1 cellular context compared by ENCODE assay signal in the genomic region with DNA sequence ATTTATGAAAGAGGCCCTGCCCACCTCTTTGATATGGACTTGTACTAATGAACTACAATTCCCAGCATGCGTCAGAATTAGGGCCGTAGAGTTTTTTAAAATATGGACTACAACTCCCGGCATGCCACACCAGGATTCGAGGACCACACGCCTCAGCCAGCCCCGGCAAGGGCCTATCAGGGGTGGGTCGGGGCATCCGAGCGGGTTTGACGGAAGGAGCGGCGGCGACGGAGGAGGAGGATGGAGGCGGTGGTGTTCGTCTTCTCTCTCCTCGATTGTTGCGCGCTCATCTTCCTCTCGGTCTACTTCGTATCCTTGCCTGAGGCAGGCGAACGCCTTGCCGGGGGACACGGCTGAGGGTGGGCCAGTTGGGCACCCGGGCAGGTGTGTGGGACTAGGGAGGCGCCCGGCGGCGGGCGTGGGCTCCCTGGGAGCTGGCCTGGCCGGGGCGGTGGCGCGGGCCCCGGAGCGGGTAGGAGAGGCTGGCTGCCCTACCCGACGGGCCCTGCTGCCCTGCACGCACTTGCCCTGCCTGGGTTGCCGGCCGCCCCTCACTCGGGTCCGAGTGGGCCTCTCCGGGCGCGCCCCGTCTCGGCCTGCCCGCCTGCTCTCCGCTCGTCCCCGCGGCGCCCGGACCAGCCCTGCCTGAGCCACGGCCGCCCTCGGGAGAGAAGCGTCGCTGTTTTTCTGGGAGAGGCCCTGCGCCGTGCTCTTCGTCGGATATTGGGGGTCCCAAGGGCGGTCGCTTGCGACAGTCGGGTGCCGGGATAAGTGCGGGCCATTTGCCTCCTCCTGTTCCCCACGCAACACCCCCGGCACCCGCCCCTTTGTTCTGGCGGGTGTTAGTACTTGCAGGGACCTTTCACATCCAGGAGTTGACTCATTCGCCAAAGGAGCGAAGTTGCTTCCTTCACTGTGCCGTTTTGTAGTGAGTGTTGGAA.
TF ChIP-seq lines count a peak whose summit lies in the region.

A gene (plus strand): TSS at position 195 of the 941 bp plus-strand sequence. CDS start 46 bp downstream, at position 241.

TF ChIP-seq in HepG2, 621 proteins besides CTCF, POLR2A, EP300 and RAD21 (continued from another document and continues in another):
- TF ChIP-seq, protein P1, sequence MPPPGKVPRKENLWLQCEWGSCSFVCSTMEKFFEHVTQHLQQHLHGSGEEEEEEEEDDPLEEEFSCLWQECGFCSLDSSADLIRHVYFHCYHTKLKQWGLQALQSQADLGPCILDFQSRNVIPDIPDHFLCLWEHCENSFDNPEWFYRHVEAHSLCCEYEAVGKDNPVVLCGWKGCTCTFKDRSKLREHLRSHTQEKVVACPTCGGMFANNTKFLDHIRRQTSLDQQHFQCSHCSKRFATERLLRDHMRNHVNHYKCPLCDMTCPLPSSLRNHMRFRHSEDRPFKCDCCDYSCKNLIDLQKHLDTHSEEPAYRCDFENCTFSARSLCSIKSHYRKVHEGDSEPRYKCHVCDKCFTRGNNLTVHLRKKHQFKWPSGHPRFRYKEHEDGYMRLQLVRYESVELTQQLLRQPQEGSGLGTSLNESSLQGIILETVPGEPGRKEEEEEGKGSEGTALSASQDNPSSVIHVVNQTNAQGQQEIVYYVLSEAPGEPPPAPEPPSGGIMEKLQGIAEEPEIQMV (CRISPR knock-in tag; IDR thresholded peaks at IDR 0.05; ENCODE audit: low read depth): peak; percentile 50; the same call in 1 of the 2 replicates
- TF ChIP-seq RELA (CRISPR knock-in tag; IDR thresholded peaks at IDR 0.05) (no peak), KLF9 (CRISPR knock-in tag; IDR thresholded peaks at IDR 0.05; ENCODE audit: low read depth) (no peak), NPAS2 (CRISPR knock-in tag; IDR thresholded peaks at IDR 0.05; ENCODE audit: borderline replicate concordance) (no peak), ZBTB21 (CRISPR knock-in tag; IDR thresholded peaks at IDR 0.05) (no peak), SALL2 (CRISPR knock-in tag; IDR thresholded peaks at IDR 0.05) (peak; percentile 65; the same call in 1 of the 2 replicates), ZNF274 (CRISPR knock-in tag; IDR thresholded peaks at IDR 0.05) (peak; percentile 41; the same call in 1 of the 2 replicates), ZNF143 (CRISPR knock-in tag; IDR thresholded peaks at IDR 0.05) (peak; percentile 96), HOXA5 (CRISPR knock-in tag; IDR thresholded peaks at IDR 0.05) (no peak; the same call in 1 of the 2 replicates), ZNF746 (CRISPR knock-in tag; IDR thresholded peaks at IDR 0.05) (peak; percentile 67; the same call in 1 of the 2 replicates), RBM22 (optimal IDR thresholded peaks at IDR 0.05; ENCODE audit: low read length) (no peak), ZNF20 (CRISPR knock-in tag; IDR thresholded peaks at IDR 0.05) (no peak), U2AF2 (IDR thresholded peaks at IDR 0.05; ENCODE audit: low read depth, low read length) (no peak), ZFAT (CRISPR knock-in tag; conservative IDR thresholded peaks at IDR 0.05) (no peak), ZNF768 (CRISPR knock-in tag; IDR thresholded peaks at IDR 0.05) (0 out of 2 replicates have a peak, but pooled peaks have one; percentile 43), AKAP8 (CRISPR knock-in tag; IDR thresholded peaks at IDR 0.05) (no peak), KDM3A (CRISPR knock-in tag; IDR thresholded peaks at IDR 0.05; ENCODE audit: low read depth) (no peak), ZNF563 (CRISPR knock-in tag; IDR thresholded peaks at IDR 0.05) (peak; percentile 48), ZNF674 (CRISPR knock-in tag; IDR thresholded peaks at IDR 0.05; ENCODE audit: low read depth) (no peak), PRPF4 (IDR thresholded peaks at IDR 0.05; ENCODE audit: low read depth, low read length, poor library complexity, severe bottlenecking) (no peak), KDM5A (IDR thresholded peaks at IDR 0.05; ENCODE audit: borderline replicate concordance, low read length) (peak; percentile 58; the same call in 1 of the 2 replicates), YY1 (IDR thresholded peaks at IDR 0.05; ENCODE audit: insufficient read depth, insufficient replicate concordance, low read depth, low read length) (peak; percentile 62), HNRNPLL (IDR thresholded peaks at IDR 0.05; ENCODE audit: low read depth, low read length, poor library complexity, severe bottlenecking) (peak; percentile 96), ZNF564 (CRISPR knock-in tag; IDR thresholded peaks at IDR 0.05) (0 out of 2 replicates have a peak, but pooled peaks have one; percentile 21), ZNF672 (CRISPR knock-in tag; IDR thresholded peaks at IDR 0.05) (no peak), YEATS2 (CRISPR knock-in tag; IDR thresholded peaks at IDR 0.05; ENCODE audit: borderline replicate concordance) (no peak), ZBTB20 (CRISPR knock-in tag; IDR thresholded peaks at IDR 0.05; ENCODE audit: borderline replicate concordance, low read depth) (no peak)
- TF ChIP-seq, protein P2, sequence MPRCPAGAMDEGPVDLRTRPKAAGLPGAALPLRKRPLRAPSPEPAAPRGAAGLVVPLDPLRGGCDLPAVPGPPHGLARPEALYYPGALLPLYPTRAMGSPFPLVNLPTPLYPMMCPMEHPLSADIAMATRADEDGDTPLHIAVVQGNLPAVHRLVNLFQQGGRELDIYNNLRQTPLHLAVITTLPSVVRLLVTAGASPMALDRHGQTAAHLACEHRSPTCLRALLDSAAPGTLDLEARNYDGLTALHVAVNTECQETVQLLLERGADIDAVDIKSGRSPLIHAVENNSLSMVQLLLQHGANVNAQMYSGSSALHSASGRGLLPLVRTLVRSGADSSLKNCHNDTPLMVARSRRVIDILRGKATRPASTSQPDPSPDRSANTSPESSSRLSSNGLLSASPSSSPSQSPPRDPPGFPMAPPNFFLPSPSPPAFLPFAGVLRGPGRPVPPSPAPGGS (CRISPR knock-in tag; IDR thresholded peaks at IDR 0.05): peak; percentile 57; the same call in 1 of the 2 replicates
- TF ChIP-seq, protein P3, sequence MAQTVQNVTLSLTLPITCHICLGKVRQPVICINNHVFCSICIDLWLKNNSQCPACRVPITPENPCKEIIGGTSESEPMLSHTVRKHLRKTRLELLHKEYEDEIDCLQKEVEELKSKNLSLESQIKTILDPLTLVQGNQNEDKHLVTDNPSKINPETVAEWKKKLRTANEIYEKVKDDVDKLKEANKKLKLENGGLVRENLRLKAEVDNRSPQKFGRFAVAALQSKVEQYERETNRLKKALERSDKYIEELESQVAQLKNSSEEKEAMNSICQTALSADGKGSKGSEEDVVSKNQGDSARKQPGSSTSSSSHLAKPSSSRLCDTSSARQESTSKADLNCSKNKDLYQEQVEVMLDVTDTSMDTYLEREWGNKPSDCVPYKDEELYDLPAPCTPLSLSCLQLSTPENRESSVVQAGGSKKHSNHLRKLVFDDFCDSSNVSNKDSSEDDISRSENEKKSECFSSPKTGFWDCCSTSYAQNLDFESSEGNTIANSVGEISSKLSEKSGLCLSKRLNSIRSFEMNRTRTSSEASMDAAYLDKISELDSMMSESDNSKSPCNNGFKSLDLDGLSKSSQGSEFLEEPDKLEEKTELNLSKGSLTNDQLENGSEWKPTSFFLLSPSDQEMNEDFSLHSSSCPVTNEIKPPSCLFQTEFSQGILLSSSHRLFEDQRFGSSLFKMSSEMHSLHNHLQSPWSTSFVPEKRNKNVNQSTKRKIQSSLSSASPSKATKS (CRISPR knock-in tag; IDR thresholded peaks at IDR 0.05): no peak
- TF ChIP-seq, protein P4, sequence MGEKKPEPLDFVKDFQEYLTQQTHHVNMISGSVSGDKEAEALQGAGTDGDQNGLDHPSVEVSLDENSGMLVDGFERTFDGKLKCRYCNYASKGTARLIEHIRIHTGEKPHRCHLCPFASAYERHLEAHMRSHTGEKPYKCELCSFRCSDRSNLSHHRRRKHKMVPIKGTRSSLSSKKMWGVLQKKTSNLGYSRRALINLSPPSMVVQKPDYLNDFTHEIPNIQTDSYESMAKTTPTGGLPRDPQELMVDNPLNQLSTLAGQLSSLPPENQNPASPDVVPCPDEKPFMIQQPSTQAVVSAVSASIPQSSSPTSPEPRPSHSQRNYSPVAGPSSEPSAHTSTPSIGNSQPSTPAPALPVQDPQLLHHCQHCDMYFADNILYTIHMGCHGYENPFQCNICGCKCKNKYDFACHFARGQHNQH (CRISPR knock-in tag; IDR thresholded peaks at IDR 0.05): peak; percentile 36
- TF ChIP-seq, protein P5, sequence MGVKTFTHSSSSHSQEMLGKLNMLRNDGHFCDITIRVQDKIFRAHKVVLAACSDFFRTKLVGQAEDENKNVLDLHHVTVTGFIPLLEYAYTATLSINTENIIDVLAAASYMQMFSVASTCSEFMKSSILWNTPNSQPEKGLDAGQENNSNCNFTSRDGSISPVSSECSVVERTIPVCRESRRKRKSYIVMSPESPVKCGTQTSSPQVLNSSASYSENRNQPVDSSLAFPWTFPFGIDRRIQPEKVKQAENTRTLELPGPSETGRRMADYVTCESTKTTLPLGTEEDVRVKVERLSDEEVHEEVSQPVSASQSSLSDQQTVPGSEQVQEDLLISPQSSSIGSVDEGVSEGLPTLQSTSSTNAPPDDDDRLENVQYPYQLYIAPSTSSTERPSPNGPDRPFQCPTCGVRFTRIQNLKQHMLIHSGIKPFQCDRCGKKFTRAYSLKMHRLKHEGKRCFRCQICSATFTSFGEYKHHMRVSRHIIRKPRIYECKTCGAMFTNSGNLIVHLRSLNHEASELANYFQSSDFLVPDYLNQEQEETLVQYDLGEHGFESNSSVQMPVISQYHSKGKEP (CRISPR knock-in tag; IDR thresholded peaks at IDR 0.05): no peak
- TF ChIP-seq, protein P6, sequence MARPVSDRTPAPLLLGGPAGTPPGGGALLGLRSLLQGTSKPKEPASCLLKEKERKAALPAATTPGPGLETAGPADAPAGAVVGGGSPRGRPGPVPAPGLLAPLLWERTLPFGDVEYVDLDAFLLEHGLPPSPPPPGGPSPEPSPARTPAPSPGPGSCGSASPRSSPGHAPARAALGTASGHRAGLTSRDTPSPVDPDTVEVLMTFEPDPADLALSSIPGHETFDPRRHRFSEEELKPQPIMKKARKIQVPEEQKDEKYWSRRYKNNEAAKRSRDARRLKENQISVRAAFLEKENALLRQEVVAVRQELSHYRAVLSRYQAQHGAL (CRISPR knock-in tag; IDR thresholded peaks at IDR 0.05; ENCODE audit: not compliant biosample characterization): no peak
- TF ChIP-seq, protein P7, sequence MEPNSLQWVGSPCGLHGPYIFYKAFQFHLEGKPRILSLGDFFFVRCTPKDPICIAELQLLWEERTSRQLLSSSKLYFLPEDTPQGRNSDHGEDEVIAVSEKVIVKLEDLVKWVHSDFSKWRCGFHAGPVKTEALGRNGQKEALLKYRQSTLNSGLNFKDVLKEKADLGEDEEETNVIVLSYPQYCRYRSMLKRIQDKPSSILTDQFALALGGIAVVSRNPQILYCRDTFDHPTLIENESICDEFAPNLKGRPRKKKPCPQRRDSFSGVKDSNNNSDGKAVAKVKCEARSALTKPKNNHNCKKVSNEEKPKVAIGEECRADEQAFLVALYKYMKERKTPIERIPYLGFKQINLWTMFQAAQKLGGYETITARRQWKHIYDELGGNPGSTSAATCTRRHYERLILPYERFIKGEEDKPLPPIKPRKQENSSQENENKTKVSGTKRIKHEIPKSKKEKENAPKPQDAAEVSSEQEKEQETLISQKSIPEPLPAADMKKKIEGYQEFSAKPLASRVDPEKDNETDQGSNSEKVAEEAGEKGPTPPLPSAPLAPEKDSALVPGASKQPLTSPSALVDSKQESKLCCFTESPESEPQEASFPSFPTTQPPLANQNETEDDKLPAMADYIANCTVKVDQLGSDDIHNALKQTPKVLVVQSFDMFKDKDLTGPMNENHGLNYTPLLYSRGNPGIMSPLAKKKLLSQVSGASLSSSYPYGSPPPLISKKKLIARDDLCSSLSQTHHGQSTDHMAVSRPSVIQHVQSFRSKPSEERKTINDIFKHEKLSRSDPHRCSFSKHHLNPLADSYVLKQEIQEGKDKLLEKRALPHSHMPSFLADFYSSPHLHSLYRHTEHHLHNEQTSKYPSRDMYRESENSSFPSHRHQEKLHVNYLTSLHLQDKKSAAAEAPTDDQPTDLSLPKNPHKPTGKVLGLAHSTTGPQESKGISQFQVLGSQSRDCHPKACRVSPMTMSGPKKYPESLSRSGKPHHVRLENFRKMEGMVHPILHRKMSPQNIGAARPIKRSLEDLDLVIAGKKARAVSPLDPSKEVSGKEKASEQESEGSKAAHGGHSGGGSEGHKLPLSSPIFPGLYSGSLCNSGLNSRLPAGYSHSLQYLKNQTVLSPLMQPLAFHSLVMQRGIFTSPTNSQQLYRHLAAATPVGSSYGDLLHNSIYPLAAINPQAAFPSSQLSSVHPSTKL (CRISPR knock-in tag; IDR thresholded peaks at IDR 0.05): peak; percentile 3; the same call in 1 of the 2 replicates
- TF ChIP-seq, protein P8, sequence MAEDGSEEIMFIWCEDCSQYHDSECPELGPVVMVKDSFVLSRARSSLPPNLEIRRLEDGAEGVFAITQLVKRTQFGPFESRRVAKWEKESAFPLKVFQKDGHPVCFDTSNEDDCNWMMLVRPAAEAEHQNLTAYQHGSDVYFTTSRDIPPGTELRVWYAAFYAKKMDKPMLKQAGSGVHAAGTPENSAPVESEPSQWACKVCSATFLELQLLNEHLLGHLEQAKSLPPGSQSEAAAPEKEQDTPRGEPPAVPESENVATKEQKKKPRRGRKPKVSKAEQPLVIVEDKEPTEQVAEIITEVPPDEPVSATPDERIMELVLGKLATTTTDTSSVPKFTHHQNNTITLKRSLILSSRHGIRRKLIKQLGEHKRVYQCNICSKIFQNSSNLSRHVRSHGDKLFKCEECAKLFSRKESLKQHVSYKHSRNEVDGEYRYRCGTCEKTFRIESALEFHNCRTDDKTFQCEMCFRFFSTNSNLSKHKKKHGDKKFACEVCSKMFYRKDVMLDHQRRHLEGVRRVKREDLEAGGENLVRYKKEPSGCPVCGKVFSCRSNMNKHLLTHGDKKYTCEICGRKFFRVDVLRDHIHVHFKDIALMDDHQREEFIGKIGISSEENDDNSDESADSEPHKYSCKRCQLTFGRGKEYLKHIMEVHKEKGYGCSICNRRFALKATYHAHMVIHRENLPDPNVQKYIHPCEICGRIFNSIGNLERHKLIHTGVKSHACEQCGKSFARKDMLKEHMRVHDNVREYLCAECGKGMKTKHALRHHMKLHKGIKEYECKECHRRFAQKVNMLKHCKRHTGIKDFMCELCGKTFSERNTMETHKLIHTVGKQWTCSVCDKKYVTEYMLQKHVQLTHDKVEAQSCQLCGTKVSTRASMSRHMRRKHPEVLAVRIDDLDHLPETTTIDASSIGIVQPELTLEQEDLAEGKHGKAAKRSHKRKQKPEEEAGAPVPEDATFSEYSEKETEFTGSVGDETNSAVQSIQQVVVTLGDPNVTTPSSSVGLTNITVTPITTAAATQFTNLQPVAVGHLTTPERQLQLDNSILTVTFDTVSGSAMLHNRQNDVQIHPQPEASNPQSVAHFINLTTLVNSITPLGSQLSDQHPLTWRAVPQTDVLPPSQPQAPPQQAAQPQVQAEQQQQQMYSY (CRISPR knock-in tag; IDR thresholded peaks at IDR 0.05): 0 out of 2 replicates have a peak, but pooled peaks have one; percentile 19
- TF ChIP-seq, protein P9, sequence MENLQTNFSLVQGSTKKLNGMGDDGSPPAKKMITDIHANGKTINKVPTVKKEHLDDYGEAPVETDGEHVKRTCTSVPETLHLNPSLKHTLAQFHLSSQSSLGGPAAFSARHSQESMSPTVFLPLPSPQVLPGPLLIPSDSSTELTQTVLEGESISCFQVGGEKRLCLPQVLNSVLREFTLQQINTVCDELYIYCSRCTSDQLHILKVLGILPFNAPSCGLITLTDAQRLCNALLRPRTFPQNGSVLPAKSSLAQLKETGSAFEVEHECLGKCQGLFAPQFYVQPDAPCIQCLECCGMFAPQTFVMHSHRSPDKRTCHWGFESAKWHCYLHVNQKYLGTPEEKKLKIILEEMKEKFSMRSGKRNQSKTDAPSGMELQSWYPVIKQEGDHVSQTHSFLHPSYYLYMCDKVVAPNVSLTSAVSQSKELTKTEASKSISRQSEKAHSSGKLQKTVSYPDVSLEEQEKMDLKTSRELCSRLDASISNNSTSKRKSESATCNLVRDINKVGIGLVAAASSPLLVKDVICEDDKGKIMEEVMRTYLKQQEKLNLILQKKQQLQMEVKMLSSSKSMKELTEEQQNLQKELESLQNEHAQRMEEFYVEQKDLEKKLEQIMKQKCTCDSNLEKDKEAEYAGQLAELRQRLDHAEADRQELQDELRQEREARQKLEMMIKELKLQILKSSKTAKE (CRISPR knock-in tag; IDR thresholded peaks at IDR 0.05; ENCODE audit: borderline replicate concordance): no peak
